In the genomic region with DNA sequence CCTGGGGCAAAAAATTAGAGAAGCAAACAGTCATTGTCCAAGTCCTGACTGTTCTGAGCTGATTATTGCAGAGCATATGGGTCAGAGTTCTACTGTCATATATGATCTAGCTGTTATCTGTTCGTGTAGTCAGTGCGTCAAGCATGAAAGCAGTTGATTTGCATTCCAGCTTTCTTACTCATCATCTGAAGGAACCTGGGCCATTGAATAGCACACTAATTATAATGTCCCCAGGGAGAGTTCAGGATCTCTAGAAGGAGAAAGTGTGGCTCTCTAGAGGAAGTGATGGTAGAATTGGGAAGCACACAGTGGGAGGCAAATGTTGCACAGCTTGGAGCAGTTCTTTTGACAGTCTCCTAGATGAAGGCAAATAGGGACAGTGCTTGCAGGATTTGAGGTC, we compare ENCODE assay signal across 16 cellular contexts.
DNase-seq lines count a peak whose midpoint lies in the region; ATAC-seq, FAIRE-seq and TF ChIP-seq lines count a peak whose summit lies in the region.
"Had no signal": no experiment of that assay in that cellular context is flagged by ENCODE, and none has a peak within 500 bp of the region (broad histone marks: within the 10 kb centered on the region; RNA-seq: fewer than 3 reads in every experiment).

No MANE protein-coding gene starts in this region.

- no peak for TF ChIP-seq POLR2A in spleen (IDR thresholded peaks at IDR 0.05)

- H3K9me3 ChIP-seq in spleen = peaks cover 0 to 14% (median 6%) of the 10 kb centered on the region in 8 donors
- H3K9me3 ChIP-seq: psoas muscle had no signal

- H3K4me1 ChIP-seq in foreskin keratinocyte = peaks cover 7% of the 10 kb centered on the region
- no peaks in the 10 kb centered on the region for H3K4me1 ChIP-seq in spleen
- H3K4me1 ChIP-seq: psoas muscle had no signal

- 75 to 87% (median 83%) methylated on average over 2 of the region's 2 CpGs for WGBS in spleen, 5 donors

- intact Hi-C loops in spleen (cut with DNase I; ENCODE audit: low total_unique reads) = no loop called here

- FAIRE-seq in urothelium cell line (lab: Jason Lieb, UNC) = no peak

- H3K27ac ChIP-seq in foreskin keratinocyte (no peak overlapping the region), spleen (no peak overlapping the region)
- H3K27ac ChIP-seq: psoas muscle had no signal

- peak; percentile 86 for ATAC-seq in foreskin keratinocyte
- ATAC-seq: natural killer cell, psoas muscle had no signal

- peak; percentile 32 for DNase-seq in HT1080 (ENCODE audit: low read depth)
- DNase-seq in RPMI7951 (ENCODE audit: low read depth) = peak; percentile 26
- peak; percentile 33 to 65 for DNase-seq in foreskin keratinocyte
- DNase-seq in urothelium cell line (ENCODE audit: low spot score) = peak; percentile 13
- no peak for DNase-seq in occipital lobe (lab: John Stamatoyannopoulos, UW)
- no peak for DNase-seq in spleen
- DNase-seq in NCI-H748 treated with DMSO at 0.1 percent for 48 hours (lab: John Stamatoyannopoulos, UW) = no peak
- DNase-seq: activated CD4-positive, alpha-beta memory T cell treated with anti-CD3 and anti-CD28 coated beads, Interleukin-2, amount 10 ng/mL, durations not matched to agents 7 days and 5 days; CD4-positive, CD25-positive, alpha-beta regulatory T cell; Kasumi-1; natural killer cell; NCI-H1417; NCI-H446; psoas muscle; stimulated activated naive CD4-positive, alpha-beta T cell had no signal

- no peak overlapping the region for H3K4me3 ChIP-seq in spleen
- H3K4me3 ChIP-seq: lung, psoas muscle had no signal

- no peaks in the 10 kb centered on the region for H3K27me3 ChIP-seq in foreskin keratinocyte
- H3K27me3 ChIP-seq in spleen (replicated peaks in 1 of 7) = no peaks in the 10 kb centered on the region

- TF ChIP-seq CTCF in foreskin keratinocyte (conservative IDR thresholded peaks at IDR 0.05) (no peak), spleen (IDR thresholded peaks at IDR 0.05 in 8 of 11, conservative IDR thresholded peaks at IDR 0.05 in 3 of 11) (no peak)

- H3K36me3 ChIP-seq in spleen = no peaks in the 10 kb centered on the region

Comparison
In these comparisons a context has a peak if more than half of its experiments do, and no peak if none do; other contexts are left out.
1. DNase-seq: peak in HT1080 (single experiment), RPMI7951 (single experiment), foreskin keratinocyte (2 of 2) and urothelium cell line (single experiment); none in occipital lobe (single experiment), spleen (single experiment) and NCI-H748 treated with DMSO at 0.1 percent for 48 hours (single experiment).